1 cellular context compared by ENCODE assay signal in the genomic region with DNA sequence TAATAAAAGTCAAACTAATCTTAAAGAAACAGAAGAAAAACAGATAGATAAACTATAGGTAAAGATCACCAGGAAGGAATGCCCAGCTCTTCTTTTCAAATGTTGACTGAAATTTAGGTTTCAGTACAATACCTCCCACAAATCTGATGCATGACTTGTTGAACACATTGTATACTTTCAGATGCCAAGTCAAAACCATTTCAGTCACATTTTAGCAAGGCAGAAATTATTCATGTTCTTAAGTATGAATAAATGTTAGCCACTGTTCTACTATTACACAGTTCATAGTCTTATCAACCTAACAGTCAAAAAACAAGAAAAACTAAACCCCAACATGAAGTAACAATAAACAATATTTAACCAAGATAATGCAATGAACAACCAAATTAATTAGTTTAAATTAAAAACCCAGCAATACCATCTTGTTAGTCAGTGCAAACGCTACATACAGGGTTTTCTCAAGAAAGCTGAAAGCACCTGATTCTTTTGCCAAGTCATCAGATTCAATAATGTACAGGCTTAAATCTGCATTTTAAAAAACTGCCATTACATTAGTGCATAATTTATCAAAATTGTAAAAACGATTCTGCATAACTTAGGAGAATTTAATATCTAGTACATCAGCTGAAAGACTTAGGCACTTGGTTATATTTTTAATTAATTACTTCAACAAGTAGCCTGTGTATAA.
TF ChIP-seq lines count a peak whose summit lies in the region.

No MANE protein-coding gene starts in this region.

TF ChIP-seq in K562, 482 proteins besides CTCF, POLR2A, EP300 and RAD21 (continued from another document):
- TF ChIP-seq ZNF274 (IDR thresholded peaks at IDR 0.05; ENCODE audit: borderline replicate concordance, low read depth, low read length): no peak
- TF ChIP-seq TAF1 (IDR thresholded peaks at IDR 0.05; ENCODE audit: control insufficient read depth, extremely low read depth, insufficient read depth, low read length, severe bottlenecking): no peak
